In genomic region chr16:88746511-88746910, GRCh38 we compare ENCODE assay signal across 10 cellular contexts. TPM values are rescaled to one million over a fixed set of nuclear protein-coding genes. Genes with fewer than 3 reads are reported as not detected.
DNase-seq lines count a peak whose midpoint lies in the region; ATAC-seq and TF ChIP-seq lines count a peak whose summit lies in the region.
"Had no signal": no experiment of that assay in that cellular context is flagged by ENCODE, and none has a peak within 500 bp of the region (broad histone marks: within the 10 kb centered on the region; RNA-seq: fewer than 3 reads in every experiment).

No MANE protein-coding gene starts in this region.

- peaks cover 0 to 59% (median 5%) of the 10 kb centered on the region in 6 donors for H3K36me3 ChIP-seq in spleen
- H3K36me3 ChIP-seq in Caco-2 (ENCODE audit: control insufficient read depth, insufficient read depth, low read length): no peaks in the 10 kb centered on the region; the same call in none of the 2 replicates

- POLR2A ChIA-PET in T-cell (lab: Charles Lee) (no interaction called here), Caco-2 (lab: Charles Lee) (interaction anchor here (0.5 kb wide), 1 partner anchor 303 kb away, joined by 3 read pairs; no protein-coding TSS in a partner anchor)

- no peak overlapping the region for H3K4me3 ChIP-seq in spleen
- no peak overlapping the region for H3K4me3 ChIP-seq in Caco-2 (ENCODE audit: low read depth, low read length)
- H3K4me3 ChIP-seq: tibial artery had no signal

- H3K9me3 Mint-ChIP-seq in T-cell (no peaks in the 10 kb centered on the region), Caco-2 (ENCODE audit: unreplicated experiment) (no peaks in the 10 kb centered on the region)
- H3K9me3 Mint-ChIP-seq: neural crest cell had no signal

- no peak for TF ChIP-seq POLR2A in spleen (IDR thresholded peaks at IDR 0.05)

- TF ChIP-seq CTCF in spleen (IDR thresholded peaks at IDR 0.05 in 8 of 11, conservative IDR thresholded peaks at IDR 0.05 in 3 of 11) (no peak), Caco-2 (IDR thresholded peaks at IDR 0.05; ENCODE audit: insufficient read depth in 1 of 2, low read depth in 1 of 2, low read length in 1 of 2, severe bottlenecking in 1 of 2, unreplicated experiment in 1 of 2) (no peak), GM20000 (IDR thresholded peaks at IDR 0.05; ENCODE audit: extremely low read depth, missing control alignments) (no peak)

- peak overlapping the region; percentile 65 to 88 for H3K27ac Mint-ChIP-seq in T-cell
- no peak overlapping the region for H3K27ac Mint-ChIP-seq in Caco-2 (ENCODE audit: unreplicated experiment)

- H3K27ac ChIP-seq in spleen: peak overlapping the region in 7 of 8 donors; percentile 42 to 84 (median 68)

- 50 to 71% (median 55%) methylated on average over 17 of the region's 17 CpGs for WGBS in spleen, 5 donors

- intact Hi-C loops in left cardiac atrium (cut with DNase I): loop anchor here in 1 of 2 donors (10.0 kb wide), 1 partner anchor 468 kb away; the partner anchor contains the start of gene ZNF778
- intact Hi-C loops in spleen (cut with DNase I; ENCODE audit: low total_unique reads): no loop called here
- intact Hi-C loops in Caco-2 (cut with micrococcal nuclease; ENCODE audit: unreplicated experiment): no loop called here

- H3K36me3 Mint-ChIP-seq in T-cell: no peaks in the 10 kb centered on the region
- H3K36me3 Mint-ChIP-seq in Caco-2 (ENCODE audit: insufficient read depth, unreplicated experiment): peaks cover 36% of the 10 kb centered on the region

- H3K9me3 ChIP-seq in spleen (no peaks in the 10 kb centered on the region), Caco-2 (no peaks in the 10 kb centered on the region)
- H3K9me3 ChIP-seq: tibial artery had no signal

- peaks cover 39 to 78% (median 59%) of the 10 kb centered on the region in 6 donors for H3K4me1 ChIP-seq in spleen
- peaks cover 4% of the 10 kb centered on the region; the same call in 1 of the 2 replicates for H3K4me1 ChIP-seq in Caco-2

- H3K27me3 Mint-ChIP-seq in T-cell: no peaks in the 10 kb centered on the region
- no peaks in the 10 kb centered on the region for H3K27me3 Mint-ChIP-seq in Caco-2 (ENCODE audit: insufficient read depth, unreplicated experiment)

- ATAC-seq in T-cell (replicated peaks in 1 of 4) (no peak), left cardiac atrium (peak; percentile 24 to 48), GM21576 (IDR thresholded peaks at IDR 0.05; ENCODE audit: unreplicated experiment) (no peak)

- peak; percentile 25 for DNase-seq in EH (ENCODE audit: low read depth)
- no peak for DNase-seq in T-cell
- peak; percentile 83 for DNase-seq in left cardiac atrium
- no peak for DNase-seq in spleen
- no peak for DNase-seq in Caco-2
- no peak for DNase-seq in DMS153 treated with DMSO at 0.1 percent for 48 hours (lab: John Stamatoyannopoulos, UW; ENCODE audit: unreplicated experiment)
- no peak for DNase-seq in GM20000 (ENCODE audit: low spot score)

- BruUV-seq in Caco-2 (replicated peaks; lab: Mats Ljungman, UMichigan): no TSS peak

- CTCF ChIA-PET in T-cell (lab: Charles Lee): interaction anchor here in 1 of 2 donors (0.6 to 1.2 kb wide), 3 partner anchors 9 to 65 kb away, joined by 3 to 4 read pairs (median 3); partner anchors contain the start of genes APRT and PIEZO1
- CTCF ChIA-PET in Caco-2 (lab: Charles Lee): interaction anchor here (1.0 to 1.3 kb wide), 2 partner anchors 9 kb away, joined by 4 to 9 read pairs; no protein-coding TSS in a partner anchor

- H3K27me3 ChIP-seq in spleen (replicated peaks in 1 of 7) (no peaks in the 10 kb centered on the region), Caco-2 (replicated peaks; ENCODE audit: control insufficient read depth, insufficient read depth, low read length) (no peaks in the 10 kb centered on the region)
- H3K27me3 ChIP-seq: tibial artery had no signal

- H3K4me3 Mint-ChIP-seq in T-cell: peak overlapping the region in 1 of 3 donors; percentile 70
- H3K4me3 Mint-ChIP-seq in Caco-2 (ENCODE audit: unreplicated experiment): no peak overlapping the region
- H3K4me3 Mint-ChIP-seq: neural crest cell had no signal

- H3K4me1 Mint-ChIP-seq in T-cell (peaks cover 18 to 39% (median 27%) of the 10 kb centered on the region in 3 donors), Caco-2 (ENCODE audit: low read depth, unreplicated experiment) (no peaks in the 10 kb centered on the region)
- H3K4me1 Mint-ChIP-seq: neural crest cell had no signal

RNA-seq across cellular contexts. Expression of gene PIEZO1, which starts 38.5 kb away (rescaled TPM):
- 100 to 1,000 TPM; 139 to 274 (median 240) TPM for total RNA-seq in T-cell
- total RNA-seq in left cardiac atrium: 10 to 100 TPM; 50.6 to 63.6 TPM
- total RNA-seq in spleen: 100 to 1,000 TPM; 154 to 249 (median 199) TPM
- polyA plus RNA-seq in spleen: 100 to 1,000 TPM; 145 to 385 (median 371) TPM
- 248 and 284 TPM in 2 replicates for total RNA-seq in Caco-2 (2022)

RNA-seq across cellular contexts. Expression of gene CTU2, which starts 40.2 kb away (rescaled TPM):
- total RNA-seq in T-cell (10 to 100 TPM; 30.1 to 39.5 (median 38.6) TPM), left cardiac atrium (10 to 100 TPM; 12.8 to 18.4 TPM), spleen (10 to 100 TPM in 4 of 7 donors, 1 to 10 TPM in 3; 7.2 to 28.2 (median 11.7) TPM), Caco-2 (2022) (44.3 and 54.9 TPM in 2 replicates)
- polyA plus RNA-seq in spleen: 10 to 100 TPM; 16.6 to 24.5 (median 16.8) TPM

RNA-seq across cellular contexts. Expression of gene RNF166, which starts 40.3 kb away (rescaled TPM):
- total RNA-seq in T-cell: 100 to 1,000 TPM; 246 to 369 (median 264) TPM
- 10 to 100 TPM; 18.3 to 20.1 TPM for total RNA-seq in left cardiac atrium
- 100 to 1,000 TPM in 3 of 7 donors, 10 to 100 TPM in 4; 63.7 to 135 (median 99.1) TPM for total RNA-seq in spleen
- polyA plus RNA-seq in spleen: 100 to 1,000 TPM in 1 of 3 donors, 10 to 100 TPM in 2; 55.7 to 132 (median 75.1) TPM
- 37.3 and 40.4 TPM in 2 replicates for total RNA-seq in Caco-2 (2022)

RNA-seq across cellular contexts. Expression of gene CDT1, which starts 57.1 kb away (rescaled TPM):
- 1 to 10 TPM in 4 of 5 donors, under 1 TPM in 1; 0.93 to 3.7 (median 1.5) TPM for total RNA-seq in T-cell
- total RNA-seq in left cardiac atrium: 1 to 10 TPM; 1.0 to 2.3 TPM
- 10 to 100 TPM in 2 of 7 donors, 1 to 10 TPM in 5; 1.5 to 17.2 (median 5.3) TPM for total RNA-seq in spleen
- 1 to 10 TPM in 2 of 3 donors, under 1 TPM in 1; 1.00 to 3.9 (median 2.5) TPM for polyA plus RNA-seq in spleen
- total RNA-seq in Caco-2 (2022): 97.7 and 98.0 TPM in 2 replicates

Comparison
In these comparisons a context has a peak if more than half of its experiments do, and no peak if none do; other contexts are left out.
1. DNase-seq: peak in EH (single experiment) and left cardiac atrium (single experiment); none in T-cell (0 of 34), spleen (single experiment), Caco-2 (0 of 2), DMS153 treated with DMSO at 0.1 percent for 48 hours (single experiment) and GM20000 (single experiment).
2. ATAC-seq: peak in left cardiac atrium (2 of 2); none in T-cell (0 of 4) and GM21576 (single experiment).